1 cellular context compared by ENCODE assay signal in the genomic region with DNA sequence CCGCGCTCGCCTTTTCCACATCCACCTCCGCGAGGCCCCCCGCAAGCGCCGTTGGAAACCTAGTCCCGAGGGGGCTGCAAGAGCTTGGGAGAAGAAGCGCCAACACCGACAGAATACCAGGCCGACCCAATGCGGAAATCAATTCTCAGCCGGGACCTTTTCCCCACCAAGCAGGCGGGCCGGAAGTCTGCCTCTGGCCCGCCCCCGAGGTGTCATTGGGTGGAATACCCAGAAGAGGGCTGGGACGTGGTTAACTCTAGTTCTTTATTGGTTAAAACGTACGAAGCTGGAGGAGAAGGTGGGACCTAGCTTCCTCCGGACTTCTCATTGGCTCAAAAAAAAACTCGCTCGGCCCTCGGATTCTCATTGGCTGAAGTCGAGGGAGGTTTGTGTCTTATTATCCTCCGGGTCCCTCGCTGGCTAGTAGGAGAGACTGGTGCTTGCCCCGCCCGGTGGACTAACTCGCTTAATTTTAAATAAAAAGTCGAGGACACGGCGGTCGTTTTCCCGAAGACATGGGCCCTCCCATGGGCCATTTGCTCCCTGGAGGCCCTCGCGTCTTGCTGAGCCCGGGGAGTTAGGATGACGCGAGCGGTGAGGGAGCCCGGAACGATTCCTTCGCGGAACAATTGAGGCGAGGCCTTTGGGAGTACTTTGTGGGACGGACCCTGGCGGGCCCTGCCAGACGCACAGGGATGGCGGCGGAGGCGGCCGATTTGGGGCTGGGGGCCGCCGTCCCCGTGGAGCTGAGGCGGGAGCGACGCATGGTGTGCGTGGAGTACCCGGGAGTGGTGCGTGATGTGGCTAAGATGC.
TF ChIP-seq lines count a peak whose summit lies in the region.

A gene with protein sequence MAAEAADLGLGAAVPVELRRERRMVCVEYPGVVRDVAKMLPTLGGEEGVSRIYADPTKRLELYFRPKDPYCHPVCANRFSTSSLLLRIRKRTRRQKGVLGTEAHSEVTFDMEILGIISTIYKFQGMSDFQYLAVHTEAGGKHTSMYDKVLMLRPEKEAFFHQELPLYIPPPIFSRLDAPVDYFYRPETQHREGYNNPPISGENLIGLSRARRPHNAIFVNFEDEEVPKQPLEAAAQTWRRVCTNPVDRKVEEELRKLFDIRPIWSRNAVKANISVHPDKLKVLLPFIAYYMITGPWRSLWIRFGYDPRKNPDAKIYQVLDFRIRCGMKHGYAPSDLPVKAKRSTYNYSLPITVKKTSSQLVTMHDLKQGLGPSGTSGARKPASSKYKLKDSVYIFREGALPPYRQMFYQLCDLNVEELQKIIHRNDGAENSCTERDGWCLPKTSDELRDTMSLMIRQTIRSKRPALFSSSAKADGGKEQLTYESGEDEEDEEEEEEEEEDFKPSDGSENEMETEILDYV (plus strand): TSS at position 681 of the 813 bp plus-strand sequence. CDS start 15 bp downstream, at position 696.

TF ChIP-seq in K562, 482 proteins besides CTCF, POLR2A, EP300 and RAD21 (continued from another document and continues in another):
- no peak for TF ChIP-seq ZNF146 (CRISPR knock-in tag; IDR thresholded peaks at IDR 0.05; ENCODE audit: unreplicated experiment)
- TF ChIP-seq KAT8 (IDR thresholded peaks at IDR 0.05; ENCODE audit: low read depth): 0 out of 2 replicates have a peak, but pooled peaks have one; percentile 32
- TF ChIP-seq SMC3 (conservative IDR thresholded peaks at IDR 0.05; ENCODE audit: insufficient read depth, low read depth, low read length): no peak; the same call in 1 of the 2 replicates
- peak; percentile 82 for TF ChIP-seq ZBTB7A (IDR thresholded peaks at IDR 0.05; ENCODE audit: borderline replicate concordance, control insufficient read depth, low read depth, low read length)
- TF ChIP-seq PHTF2 (CRISPR knock-in tag; IDR thresholded peaks at IDR 0.05): no peak
- no peak for TF ChIP-seq SRSF9 (IDR thresholded peaks at IDR 0.05; ENCODE audit: borderline replicate concordance, low read depth, low read length)
- TF ChIP-seq RBM14 (IDR thresholded peaks at IDR 0.05; ENCODE audit: borderline replicate concordance, insufficient read depth, low read depth, low read length): no peak
- peak; percentile 99 for TF ChIP-seq TAF1 (IDR thresholded peaks at IDR 0.05; ENCODE audit: control insufficient read depth, extremely low read depth, insufficient read depth, low read length, severe bottlenecking)
- no peak for TF ChIP-seq DACH1 (IDR thresholded peaks at IDR 0.05; ENCODE audit: partially characterized antibody)
- TF ChIP-seq SPI1 (IDR thresholded peaks at IDR 0.05; ENCODE audit: borderline replicate concordance, low read depth, low read length): 0 out of 2 replicates have a peak, but pooled peaks have one; percentile 7
- no peak for TF ChIP-seq NCOA4 (IDR thresholded peaks at IDR 0.05; ENCODE audit: partially characterized antibody)
- peak; percentile 71 for TF ChIP-seq ELF2 (CRISPR knock-in tag; IDR thresholded peaks at IDR 0.05)
- peak in 1 of 2 experiments; percentile 83; a peak in 1 of 4 replicates for TF ChIP-seq BCLAF1 (IDR thresholded peaks at IDR 0.05; ENCODE audit: borderline replicate concordance in 1 of 2, control insufficient read depth in 1 of 2, low read depth in 2 of 2, low read length in 1 of 2)
- TF ChIP-seq ARNT (IDR thresholded peaks at IDR 0.05): peak; percentile 79 to 80; a peak in 3 of 4 replicates
- no peak for TF ChIP-seq PYGO2 (tag; IDR thresholded peaks at IDR 0.05)
- no peak for TF ChIP-seq LARP7 (IDR thresholded peaks at IDR 0.05)
- TF ChIP-seq CBFA2T3 (IDR thresholded peaks at IDR 0.05): no peak
- TF ChIP-seq HMG20A (CRISPR knock-in tag; conservative IDR thresholded peaks at IDR 0.05): no peak
- TF ChIP-seq GABPB1 (CRISPR knock-in tag; IDR thresholded peaks at IDR 0.05): peak; percentile 94
- peak; percentile 77 for TF ChIP-seq KLF13 (tag; IDR thresholded peaks at IDR 0.05; ENCODE audit: borderline replicate concordance, low read depth)
- TF ChIP-seq ZNF79 (CRISPR knock-in tag; IDR thresholded peaks at IDR 0.05; ENCODE audit: low read depth): no peak
- TF ChIP-seq, protein P1, sequence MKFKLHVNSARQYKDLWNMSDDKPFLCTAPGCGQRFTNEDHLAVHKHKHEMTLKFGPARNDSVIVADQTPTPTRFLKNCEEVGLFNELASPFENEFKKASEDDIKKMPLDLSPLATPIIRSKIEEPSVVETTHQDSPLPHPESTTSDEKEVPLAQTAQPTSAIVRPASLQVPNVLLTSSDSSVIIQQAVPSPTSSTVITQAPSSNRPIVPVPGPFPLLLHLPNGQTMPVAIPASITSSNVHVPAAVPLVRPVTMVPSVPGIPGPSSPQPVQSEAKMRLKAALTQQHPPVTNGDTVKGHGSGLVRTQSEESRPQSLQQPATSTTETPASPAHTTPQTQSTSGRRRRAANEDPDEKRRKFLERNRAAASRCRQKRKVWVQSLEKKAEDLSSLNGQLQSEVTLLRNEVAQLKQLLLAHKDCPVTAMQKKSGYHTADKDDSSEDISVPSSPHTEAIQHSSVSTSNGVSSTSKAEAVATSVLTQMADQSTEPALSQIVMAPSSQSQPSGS (CRISPR knock-in tag; IDR thresholded peaks at IDR 0.05): no peak
- TF ChIP-seq ZNF24 (IDR thresholded peaks at IDR 0.05): peak; percentile 58; the same call in 1 of the 2 replicates
- TF ChIP-seq HMGXB4 (CRISPR knock-in tag; IDR thresholded peaks at IDR 0.05): peak; percentile 42
- peak; percentile 98 for TF ChIP-seq DIDO1 (tag; IDR thresholded peaks at IDR 0.05; ENCODE audit: low read depth)
- no peak for TF ChIP-seq SMARCB1 (IDR thresholded peaks at IDR 0.05; ENCODE audit: insufficient read length, low read depth)
- TF ChIP-seq, protein P2, sequence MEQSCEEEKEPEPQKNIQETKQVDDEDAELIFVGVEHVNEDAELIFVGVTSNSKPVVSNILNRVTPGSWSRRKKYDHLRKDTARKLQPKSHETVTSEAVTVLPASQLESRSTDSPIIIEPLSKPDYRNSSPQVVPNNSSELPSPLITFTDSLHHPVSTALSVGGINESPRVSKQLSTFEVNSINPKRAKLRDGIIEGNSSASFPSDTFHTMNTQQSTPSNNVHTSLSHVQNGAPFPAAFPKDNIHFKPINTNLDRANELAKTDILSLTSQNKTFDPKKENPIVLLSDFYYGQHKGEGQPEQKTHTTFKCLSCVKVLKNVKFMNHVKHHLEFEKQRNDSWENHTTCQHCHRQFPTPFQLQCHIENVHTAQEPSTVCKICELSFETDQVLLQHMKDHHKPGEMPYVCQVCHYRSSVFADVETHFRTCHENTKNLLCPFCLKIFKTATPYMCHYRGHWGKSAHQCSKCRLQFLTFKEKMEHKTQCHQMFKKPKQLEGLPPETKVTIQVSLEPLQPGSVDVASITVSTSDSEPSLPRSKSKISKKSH (CRISPR knock-in tag; IDR thresholded peaks at IDR 0.05): no peak
- no peak for TF ChIP-seq ILF3 (IDR thresholded peaks at IDR 0.05; ENCODE audit: borderline replicate concordance)
- TF ChIP-seq, protein P3, sequence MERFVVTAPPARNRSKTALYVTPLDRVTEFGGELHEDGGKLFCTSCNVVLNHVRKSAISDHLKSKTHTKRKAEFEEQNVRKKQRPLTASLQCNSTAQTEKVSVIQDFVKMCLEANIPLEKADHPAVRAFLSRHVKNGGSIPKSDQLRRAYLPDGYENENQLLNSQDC (CRISPR knock-in tag; IDR thresholded peaks at IDR 0.05): peak; percentile 81
- no peak for TF ChIP-seq ZNF282 (CRISPR knock-in tag; IDR thresholded peaks at IDR 0.05)
- TF ChIP-seq C11orf30 (IDR thresholded peaks at IDR 0.05; ENCODE audit: low read depth): peak; percentile 100
- TF ChIP-seq ADNP (tag; IDR thresholded peaks at IDR 0.05): no peak
- TF ChIP-seq ETS1 (conservative IDR thresholded peaks at IDR 0.05; ENCODE audit: control insufficient read depth, low read depth, low read length): peak; percentile 69; the same call in 1 of the 2 replicates
- no peak for TF ChIP-seq MTA2 (IDR thresholded peaks at IDR 0.05; ENCODE audit: low read depth)
